Comparison of ENCODE assay signal across 29 cellular contexts in genomic region chr2:63769915-63770314, GRCh38.
"Had no signal": no experiment of that assay in that cellular context is flagged by ENCODE, and none has a peak within 500 bp of the region (broad histone marks: within the 10 kb centered on the region; RNA-seq: fewer than 3 reads in every experiment).

No MANE protein-coding gene starts in this region.

- DNase-seq: naive thymus-derived CD4-positive, alpha-beta T cell; natural killer cell; occipital lobe; ovary; posterior cingulate gyrus; psoas muscle; right cardiac atrium; sigmoid colon; small intestine; stimulated activated CD4-positive, alpha-beta T cell treated with anti-CD3 and anti-CD28 coated beads, Interleukin-15, amount 100 ng/mL, for 24 hours; stimulated activated CD4-positive, alpha-beta T cell treated with anti-CD3 and anti-CD28 coated beads, Interleukin-2, amount 100 ng/mL, for 24 hours; stimulated activated CD4-positive, alpha-beta T cell treated with anti-CD3 and anti-CD28 coated beads, Interleukin-2, amount 100 ng/mL, for 48 hours; stimulated activated CD4-positive, alpha-beta T cell treated with anti-CD3 and anti-CD28 coated beads, Interleukin-4, amount 100 ng/mL, for 24 hours; stimulated activated naive B cell treated with anti-CD40 and anti-IgM and Interleukin-4, amounts not matched to agents 10 μg/mL and 1 μg/mL and 100 μg/mL, for 72 hours; stimulated activated naive CD8-positive, alpha-beta T cell treated with anti-CD3 and anti-CD28 coated beads, Interleukin-15, amount 100 ng/mL, for 72 hours; stimulated activated naive CD8-positive, alpha-beta T cell treated with anti-CD3 and anti-CD28 coated beads, Interleukin-15, Interleukin-2, amounts not matched to agents 100 U/mL and 50 U/mL, for 24 hours; substantia nigra; testis; tibial artery; transverse colon; upper lobe of right lung; uterus had no signal

- H3K79me2 ChIP-seq: parathyroid adenoma had no signal

- H3K9me3 Mint-ChIP-seq: natural killer cell; stimulated activated effector memory CD8-positive, alpha-beta T cell treated with anti-CD3 and anti-CD28 coated beads, Interleukin-12 subunit alpha, Interleukin-12 subunit beta, amount 100 ng/mL, for 72 hours; stimulated activated naive CD8-positive, alpha-beta T cell treated with anti-CD3 and anti-CD28 coated beads, Interleukin-15, amount 100 ng/mL, for 72 hours; type B pancreatic cell had no signal

- H3K4me3 ChIP-seq: neural progenitor cell, ovary, psoas muscle, sigmoid colon, suprapubic skin, testis, tibial artery, transverse colon, upper lobe of right lung, uterus had no signal

- H3K36me3 Mint-ChIP-seq: natural killer cell; neural progenitor cell; stimulated activated effector memory CD8-positive, alpha-beta T cell treated with anti-CD3 and anti-CD28 coated beads, Interleukin-12 subunit alpha, Interleukin-12 subunit beta, amount 100 ng/mL, for 72 hours; stimulated activated naive B cell treated with anti-CD40 and anti-IgM and Interleukin-4, amounts not matched to agents 10 μg/mL and 1 μg/mL and 100 μg/mL, for 72 hours; type B pancreatic cell had no signal

- H3K4me2 ChIP-seq: neural progenitor cell had no signal

- H3K9ac ChIP-seq: neural progenitor cell, parathyroid adenoma had no signal

- H3K36me3 ChIP-seq: ovary, sigmoid colon, suprapubic skin, tibial artery, transverse colon, upper lobe of right lung had no signal

- H3K4me1 Mint-ChIP-seq: naive thymus-derived CD4-positive, alpha-beta T cell; natural killer cell; nephron; stimulated activated effector memory CD8-positive, alpha-beta T cell treated with anti-CD3 and anti-CD28 coated beads, Interleukin-12 subunit alpha, Interleukin-12 subunit beta, amount 100 ng/mL, for 72 hours; stimulated activated naive B cell treated with anti-CD40 and anti-IgM and Interleukin-4, amounts not matched to agents 10 μg/mL and 1 μg/mL and 100 μg/mL, for 72 hours; stimulated activated naive CD8-positive, alpha-beta T cell treated with anti-CD3 and anti-CD28 coated beads, Interleukin-15, amount 100 ng/mL, for 72 hours had no signal

- H2AFZ ChIP-seq: neural progenitor cell, parathyroid adenoma had no signal

- ATAC-seq: naive thymus-derived CD4-positive, alpha-beta T cell; natural killer cell; psoas muscle; right cardiac atrium; stimulated activated effector memory CD8-positive, alpha-beta T cell treated with anti-CD3 and anti-CD28 coated beads, Interleukin-12 subunit alpha, Interleukin-12 subunit beta, amount 100 ng/mL, for 72 hours; stimulated activated naive B cell treated with anti-CD40 and anti-IgM and Interleukin-4, amounts not matched to agents 10 μg/mL and 1 μg/mL and 100 μg/mL, for 72 hours; stimulated activated naive CD8-positive, alpha-beta T cell treated with anti-CD3 and anti-CD28 coated beads, Interleukin-15, amount 100 ng/mL, for 72 hours; stimulated activated naive CD8-positive, alpha-beta T cell treated with anti-CD3 and anti-CD28 coated beads, Interleukin-15, Interleukin-2, amounts not matched to agents 100 U/mL and 50 U/mL, for 24 hours; upper lobe of right lung had no signal

- H3K27me3 Mint-ChIP-seq: progenitor cell of endocrine pancreas; stimulated activated naive B cell treated with anti-CD40 and anti-IgM and Interleukin-4, amounts not matched to agents 10 μg/mL and 1 μg/mL and 100 μg/mL, for 72 hours; stimulated activated naive CD8-positive, alpha-beta T cell treated with anti-CD3 and anti-CD28 coated beads, Interleukin-15, amount 100 ng/mL, for 72 hours; type B pancreatic cell had no signal

- H3K4me1 ChIP-seq: parathyroid adenoma, psoas muscle, suprapubic skin, testis, upper lobe of right lung, uterus had no signal

- H3K27ac Mint-ChIP-seq: naive thymus-derived CD4-positive, alpha-beta T cell; natural killer cell; nephron; neural progenitor cell; progenitor cell of endocrine pancreas; stimulated activated effector memory CD8-positive, alpha-beta T cell treated with anti-CD3 and anti-CD28 coated beads, Interleukin-12 subunit alpha, Interleukin-12 subunit beta, amount 100 ng/mL, for 72 hours; stimulated activated naive B cell treated with anti-CD40 and anti-IgM and Interleukin-4, amounts not matched to agents 10 μg/mL and 1 μg/mL and 100 μg/mL, for 72 hours; stimulated activated naive CD8-positive, alpha-beta T cell treated with anti-CD3 and anti-CD28 coated beads, Interleukin-15, amount 100 ng/mL, for 72 hours; type B pancreatic cell had no signal

- H3K9me3 ChIP-seq: ovary, sigmoid colon, suprapubic skin, testis, upper lobe of right lung, uterus had no signal

- FAIRE-seq: small intestine had no signal

- H3K4me3 Mint-ChIP-seq: naive thymus-derived CD4-positive, alpha-beta T cell; natural killer cell; nephron; neural progenitor cell; stimulated activated effector memory CD8-positive, alpha-beta T cell treated with anti-CD3 and anti-CD28 coated beads, Interleukin-12 subunit alpha, Interleukin-12 subunit beta, amount 100 ng/mL, for 72 hours; stimulated activated naive B cell treated with anti-CD40 and anti-IgM and Interleukin-4, amounts not matched to agents 10 μg/mL and 1 μg/mL and 100 μg/mL, for 72 hours; stimulated activated naive CD8-positive, alpha-beta T cell treated with anti-CD3 and anti-CD28 coated beads, Interleukin-15, amount 100 ng/mL, for 72 hours; type B pancreatic cell had no signal

- H3K27ac ChIP-seq: neural progenitor cell, ovary, parathyroid adenoma, psoas muscle, sigmoid colon, suprapubic skin, testis, tibial artery, transverse colon, upper lobe of right lung, uterus had no signal

- H3K27me3 ChIP-seq: neural progenitor cell, ovary, sigmoid colon, suprapubic skin, testis, tibial artery, transverse colon, upper lobe of right lung, uterus had no signal
